In the genomic region with DNA sequence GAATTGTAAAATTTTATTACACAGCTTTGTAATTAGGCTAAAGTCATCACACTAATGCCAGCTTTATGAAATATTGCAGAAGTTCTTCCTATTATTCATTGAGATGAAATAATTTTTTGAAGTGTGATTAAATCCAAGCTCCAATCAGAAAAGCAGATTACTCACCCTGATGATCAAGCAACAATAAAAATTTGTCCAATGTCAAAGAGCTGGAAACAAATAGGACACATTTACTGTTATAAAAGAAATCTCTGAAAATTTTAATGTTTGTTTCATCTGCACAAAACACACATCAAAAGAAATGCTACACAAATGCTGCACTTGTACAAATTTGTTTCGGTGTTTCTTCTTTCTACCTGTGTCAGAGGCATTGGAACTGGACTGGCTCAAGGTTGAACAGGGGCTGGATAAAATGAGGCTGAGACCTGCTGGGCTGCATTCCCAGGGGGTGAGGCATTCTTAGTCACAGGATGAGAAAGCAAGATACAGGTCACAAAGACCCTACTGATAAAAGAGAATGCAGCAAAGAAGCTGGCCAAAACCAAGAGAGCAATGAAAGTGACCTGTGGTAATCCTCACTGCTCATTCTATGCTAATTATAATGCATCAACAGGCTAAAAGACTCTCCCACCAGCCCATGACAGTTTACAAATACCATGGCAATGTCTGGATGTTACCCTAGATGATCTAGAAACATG, we compare ENCODE assay signal across 13 cellular contexts.
DNase-seq lines count a peak whose midpoint lies in the region; ATAC-seq and TF ChIP-seq lines count a peak whose summit lies in the region.
"Had no signal": no experiment of that assay in that cellular context is flagged by ENCODE, and none has a peak within 500 bp of the region (broad histone marks: within the 10 kb centered on the region; RNA-seq: fewer than 3 reads in every experiment).

No MANE protein-coding gene starts in this region.

- BruUV-seq in mammary epithelial cell (replicated peaks; lab: Mats Ljungman, UMichigan), result TSS peak; percentile 74

- no peaks in the 10 kb centered on the region for H4K20me1 ChIP-seq in mammary epithelial cell (ENCODE audit: insufficient read depth, low read length)

- H3K9me3 ChIP-seq in mammary epithelial cell (replicated peaks; ENCODE audit: insufficient read depth, low read length) (no peaks in the 10 kb centered on the region), left lung (peaks cover 0 to 2% of the 10 kb centered on the region in 2 donors)

- H3K27me3 ChIP-seq in mammary epithelial cell (ENCODE audit: insufficient read depth, low read length), result no peaks in the 10 kb centered on the region
- no peaks in the 10 kb centered on the region for H3K27me3 ChIP-seq in left lung

- peaks cover 25% of the 10 kb centered on the region for H3K4me1 ChIP-seq in mammary epithelial cell (ENCODE audit: insufficient read depth, low read length)
- H3K4me1 ChIP-seq in left lung, result no peaks in the 10 kb centered on the region

- no peaks in the 10 kb centered on the region for H3K36me3 ChIP-seq in mammary epithelial cell (ENCODE audit: insufficient read depth, low read length)
- no peaks in the 10 kb centered on the region for H3K36me3 ChIP-seq in left lung

- peak; percentile 40 for ATAC-seq in left lung
- no peak for ATAC-seq in GM21717 (IDR thresholded peaks at IDR 0.05; ENCODE audit: unreplicated experiment)
- no peak for ATAC-seq in GM18858 (IDR thresholded peaks at IDR 0.05; ENCODE audit: unreplicated experiment)
- ATAC-seq: esophagus mucosa; stimulated activated effector memory CD8-positive, alpha-beta T cell treated with anti-CD3 and anti-CD28 coated beads, Interleukin-12 subunit alpha, Interleukin-12 subunit beta, amount 100 ng/mL, for 72 hours had no signal

- H3K9ac ChIP-seq in mammary epithelial cell (ENCODE audit: insufficient read depth, low read length), result peak overlapping the region; percentile 25

- TF ChIP-seq CTCF in mammary epithelial cell (conservative IDR thresholded peaks at IDR 0.05 in 1 of 2, IDR thresholded peaks at IDR 0.05 in 1 of 2; ENCODE audit: extremely low read depth in 1 of 2, insufficient read depth in 1 of 2, low read depth in 1 of 2, low read length in 2 of 2) (no peak), left lung (IDR thresholded peaks at IDR 0.05) (no peak)

- CTCF ChIA-PET in mammary epithelial cell (lab: Charles Lee; ENCODE audit: low non-redundant PET), result interaction anchor here (0.6 to 0.7 kb wide), 2 partner anchors 74 to 77 kb away, joined by 3 read pairs; no protein-coding TSS in a partner anchor

- peak overlapping the region; percentile 90 for H3K4me2 ChIP-seq in mammary epithelial cell (ENCODE audit: insufficient read depth, low read depth, low read length)

- dilution Hi-C loops in mammary epithelial cell (cut with HindIII; ENCODE audit: low sequenced_read_pairs), result no loop called here

- H2AFZ ChIP-seq in mammary epithelial cell (ENCODE audit: low read depth, low read length), result peak overlapping the region; percentile 54

- intact Hi-C loops in mammary epithelial cell (cut with micrococcal nuclease) (loop anchor here (2.0 to 10.0 kb wide), 3 partner anchors 66 to 80 kb away; no protein-coding TSS in a partner anchor), left lung (cut with DNase I) (no loop called here)

- WGBS in mammary epithelial cell (ENCODE audit: low coverage, missing lambda C conversion rate), result 11% methylated on average over 1 of the region's 1 CpG

- DNase-seq in ACHN (peak; percentile 70), LoVo (ENCODE audit: low spot score) (peak; percentile 76), mammary epithelial cell (peak; percentile 93), left lung (no peak), NCI-H524 (lab: John Stamatoyannopoulos, UW) (no peak), globus pallidus (ENCODE audit: low spot score) (no peak)
- DNase-seq: KG1; stimulated activated CD4-positive, alpha-beta T cell treated with anti-CD3 and anti-CD28 coated beads, Interleukin-12 subunit alpha, Interleukin-12 subunit beta, amount 100 ng/mL, for 4 hours had no signal

- H3K79me2 ChIP-seq in mammary epithelial cell (ENCODE audit: insufficient read depth, low read length), result no peaks in the 10 kb centered on the region

- peak overlapping the region; percentile 74 for H3K27ac ChIP-seq in mammary epithelial cell (ENCODE audit: insufficient read depth, low read depth, low read length)
- no peak overlapping the region for H3K27ac ChIP-seq in left lung
- H3K27ac ChIP-seq: SK-N-MC had no signal

- in situ Hi-C loops in ACHN (cut with HindIII; ENCODE audit: low pct_ligation_motif_present, low pct_unique_long_range_greater_than_20kb, low sequenced_read_pairs), result no loop called here
- in situ Hi-C loops in mammary epithelial cell (cut with MboI; ENCODE audit: low sequenced_read_pairs in 2 of 2), result no loop called here

- H3K4me3 ChIP-seq in mammary epithelial cell (replicated peaks in 1 of 3; ENCODE audit: insufficient read depth in 1 of 3, low read depth in 2 of 3, low read length in 3 of 3) (peak overlapping the region in 2 of 3 experiments; percentile 9 to 23), left lung (no peak overlapping the region)
- H3K4me3 ChIP-seq: SK-N-MC had no signal

Comparison
In these comparisons a context has a peak if more than half of its experiments do, and no peak if none do; other contexts are left out.
1. DNase-seq: peak in ACHN (single experiment), LoVo (single experiment) and mammary epithelial cell (single experiment); none in left lung (0 of 2), NCI-H524 (0 of 2) and globus pallidus (single experiment).
2. H3K4me3 ChIP-seq: peak in mammary epithelial cell (2 of 3); none in left lung (0 of 2).